Comparison of ENCODE assay signal across 24 cellular contexts in the genomic region with DNA sequence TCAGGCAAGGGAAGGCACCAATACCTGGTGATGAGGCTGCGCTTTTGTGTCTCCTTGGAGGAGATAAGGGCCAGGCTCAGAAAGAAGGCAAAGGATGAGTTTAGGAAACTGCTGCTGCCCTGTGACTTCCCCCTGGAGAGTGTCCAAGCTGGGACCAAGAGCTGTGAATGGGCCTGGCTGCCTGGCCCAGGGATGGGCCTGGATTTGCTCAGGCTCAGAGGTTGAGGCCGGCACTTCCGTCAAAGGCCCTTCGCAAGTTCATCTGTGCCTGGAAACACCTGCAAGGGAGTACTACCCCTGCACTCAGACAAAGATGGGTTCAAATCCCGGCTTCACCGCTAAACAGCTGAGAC.
"Had no signal": no experiment of that assay in that cellular context is flagged by ENCODE, and none has a peak within 500 bp of the region (broad histone marks: within the 10 kb centered on the region; RNA-seq: fewer than 3 reads in every experiment).

No MANE protein-coding gene starts in this region.

- H3K27me3 Mint-ChIP-seq: stimulated activated naive CD8-positive, alpha-beta T cell treated with anti-CD3 and anti-CD28 coated beads, Interleukin-15, Interleukin-2, amounts not matched to agents 100 ng/mL and 50 ng/mL, for 24 hours had no signal

- DNase-seq: hypothalamus; immature natural killer cell; kidney; left colon; left lung; lower lobe of right lung; mammary epithelial cell; mesenchymal stem cell; naive thymus-derived CD8-positive, alpha-beta T cell; nucleus accumbens; pancreas; retina; right cardiac atrium; sigmoid colon; small intestine; spleen; stimulated activated CD4-positive, alpha-beta T cell treated with anti-CD3 and anti-CD28 coated beads, Interleukin-4, amount 100 ng/mL, for 24 hours; stimulated activated naive CD4-positive, alpha-beta T cell; trophoblast cell; uterus had no signal

- H3K27ac Mint-ChIP-seq: immature natural killer cell; naive thymus-derived CD8-positive, alpha-beta T cell; nephron; stimulated activated effector memory CD8-positive, alpha-beta T cell treated with anti-CD3 and anti-CD28 coated beads, Interleukin-12 subunit alpha, Interleukin-12 subunit beta, amount 100 ng/mL, for 72 hours; stimulated activated naive CD8-positive, alpha-beta T cell treated with anti-CD3 and anti-CD28 coated beads, Interleukin-15, Interleukin-2, amounts not matched to agents 100 ng/mL and 50 ng/mL, for 24 hours had no signal

- H3K36me3 Mint-ChIP-seq: immature natural killer cell; naive thymus-derived CD8-positive, alpha-beta T cell; stimulated activated effector memory CD8-positive, alpha-beta T cell treated with anti-CD3 and anti-CD28 coated beads, Interleukin-12 subunit alpha, Interleukin-12 subunit beta, amount 100 ng/mL, for 72 hours had no signal

- H3K9me3 Mint-ChIP-seq: immature natural killer cell; stimulated activated effector memory CD8-positive, alpha-beta T cell treated with anti-CD3 and anti-CD28 coated beads, Interleukin-12 subunit alpha, Interleukin-12 subunit beta, amount 100 ng/mL, for 72 hours; stimulated activated naive CD8-positive, alpha-beta T cell treated with anti-CD3 and anti-CD28 coated beads, Interleukin-15, Interleukin-2, amounts not matched to agents 100 ng/mL and 50 ng/mL, for 24 hours had no signal

- H3K4me1 Mint-ChIP-seq: immature natural killer cell; naive thymus-derived CD8-positive, alpha-beta T cell; stimulated activated effector memory CD8-positive, alpha-beta T cell treated with anti-CD3 and anti-CD28 coated beads, Interleukin-12 subunit alpha, Interleukin-12 subunit beta, amount 100 ng/mL, for 72 hours had no signal

- H3K4me3 Mint-ChIP-seq: immature natural killer cell; naive thymus-derived CD8-positive, alpha-beta T cell; nephron; neural crest cell; stimulated activated effector memory CD8-positive, alpha-beta T cell treated with anti-CD3 and anti-CD28 coated beads, Interleukin-12 subunit alpha, Interleukin-12 subunit beta, amount 100 ng/mL, for 72 hours; stimulated activated naive CD8-positive, alpha-beta T cell treated with anti-CD3 and anti-CD28 coated beads, Interleukin-15, Interleukin-2, amounts not matched to agents 100 ng/mL and 50 ng/mL, for 24 hours had no signal

- ATAC-seq: left colon; left lung; naive thymus-derived CD8-positive, alpha-beta T cell; pancreas; right cardiac atrium; stimulated activated effector memory CD8-positive, alpha-beta T cell treated with anti-CD3 and anti-CD28 coated beads, Interleukin-12 subunit alpha, Interleukin-12 subunit beta, amount 100 ng/mL, for 72 hours had no signal
